Comparison of ENCODE assay signal across 15 cellular contexts in genomic region chr1:94980049-94980908, GRCh38. TPM values are rescaled to one million over a fixed set of nuclear protein-coding genes. Genes with fewer than 3 reads are reported as not detected.
DNase-seq lines count a peak whose midpoint lies in the region; ATAC-seq and TF ChIP-seq lines count a peak whose summit lies in the region.
"Had no signal": no experiment of that assay in that cellular context is flagged by ENCODE, and none has a peak within 500 bp of the region (broad histone marks: within the 10 kb centered on the region; RNA-seq: fewer than 3 reads in every experiment).

No MANE protein-coding gene starts in this region.

- H3K4me3 ChIP-seq in vagina, result no peak overlapping the region
- H3K4me3 ChIP-seq: psoas muscle had no signal

- no peak for TF ChIP-seq CTCF in nephron progenitor cell (IDR thresholded peaks at IDR 0.05)
- TF ChIP-seq CTCF in vagina (IDR thresholded peaks at IDR 0.05), result no peak

- peak overlapping the region; percentile 58 for H3K27ac Mint-ChIP-seq in nephron progenitor cell
- H3K27ac Mint-ChIP-seq: activated T-helper 2 cell treated with anti-CD3 and anti-CD28 coated beads, Interferon-gamma antibody, Interleukin-2, Interleukin-4, amounts not matched to agents 10 μg/mL and 5 μg/mL and 100 μg/mL, durations not matched to agents 14 hours and 24 hours and 36 hours; T-helper 1 cell treated with Interleukin-12 subunit alpha and Interleukin-12 subunit beta and Interleukin-4 antibody, amounts not matched to agents 30 μg/mL and 1 μg/mL, for 36 hours had no signal

- no peaks in the 10 kb centered on the region for H3K9me3 ChIP-seq in vagina
- H3K9me3 ChIP-seq: psoas muscle had no signal

- H3K4me1 ChIP-seq in vagina, result peaks cover 12% of the 10 kb centered on the region
- H3K4me1 ChIP-seq: psoas muscle had no signal

- intact Hi-C loops in Right ventricle myocardium inferior (cut with DNase I), result no loop called here
- intact Hi-C loops in cardiac septum (cut with DNase I), result loop anchor here (2.0 kb wide), 1 partner anchor 43 kb away; no protein-coding TSS in a partner anchor
- intact Hi-C loops in vagina (cut with DNase I), result no loop called here

- no peak for TF ChIP-seq POLR2A in vagina (IDR thresholded peaks at IDR 0.05)

- H3K9me3 Mint-ChIP-seq in nephron progenitor cell, result peaks cover 12% of the 10 kb centered on the region
- H3K9me3 Mint-ChIP-seq: activated T-helper 2 cell treated with anti-CD3 and anti-CD28 coated beads, Interferon-gamma antibody, Interleukin-2, Interleukin-4, amounts not matched to agents 10 μg/mL and 5 μg/mL and 100 μg/mL, durations not matched to agents 14 hours and 24 hours and 36 hours; central memory CD8-positive, alpha-beta T cell; T-helper 1 cell treated with Interleukin-12 subunit alpha and Interleukin-12 subunit beta and Interleukin-4 antibody, amounts not matched to agents 30 μg/mL and 1 μg/mL, for 36 hours had no signal

- no peak for DNase-seq in Right ventricle myocardium inferior (ENCODE audit: missing footprints)
- DNase-seq in cardiac septum (ENCODE audit: low spot score), result no peak
- DNase-seq in glomerular visceral epithelial cell (ENCODE audit: extremely low spot score), result peak; percentile 9
- no peak for DNase-seq in nephron progenitor cell
- DNase-seq in vagina (ENCODE audit: extremely low spot score in 2 of 2), result no peak
- no peak for DNase-seq in ureter (ENCODE audit: low spot score)
- no peak for DNase-seq in NCI-H2171 treated with DMSO at 0.1 percent for 48 hours (lab: John Stamatoyannopoulos, UW)
- DNase-seq: DMS53, KG1, NCI-H2081, psoas muscle had no signal

- ATAC-seq in Right ventricle myocardium inferior (peak; percentile 46), GM19467 (IDR thresholded peaks at IDR 0.05; ENCODE audit: unreplicated experiment) (no peak)
- ATAC-seq: psoas muscle had no signal

- no peaks in the 10 kb centered on the region for H3K27me3 Mint-ChIP-seq in nephron progenitor cell (ENCODE audit: low read depth, poor library complexity)
- H3K27me3 Mint-ChIP-seq: central memory CD8-positive, alpha-beta T cell had no signal

- H3K36me3 Mint-ChIP-seq in nephron progenitor cell (ENCODE audit: low read depth), result peaks cover 8% of the 10 kb centered on the region

- H3K4me3 Mint-ChIP-seq in nephron progenitor cell, result no peak overlapping the region
- H3K4me3 Mint-ChIP-seq: central memory CD8-positive, alpha-beta T cell; T-helper 1 cell treated with Interleukin-12 subunit alpha and Interleukin-12 subunit beta and Interleukin-4 antibody, amounts not matched to agents 30 μg/mL and 1 μg/mL, for 36 hours had no signal

- H3K36me3 ChIP-seq in vagina, result no peaks in the 10 kb centered on the region

- peak overlapping the region; percentile 53 for H3K27ac ChIP-seq in vagina
- H3K27ac ChIP-seq: psoas muscle had no signal

- H3K27me3 ChIP-seq in vagina, result no peaks in the 10 kb centered on the region

- peaks cover 27% of the 10 kb centered on the region for H3K4me1 Mint-ChIP-seq in nephron progenitor cell
- H3K4me1 Mint-ChIP-seq: central memory CD8-positive, alpha-beta T cell had no signal

RNA-seq across cellular contexts. Expression of gene CNN3, which starts 53.4 kb away (rescaled TPM):
- total RNA-seq in Right ventricle myocardium inferior (57.0 TPM), cardiac septum (106 TPM), vagina (250 TPM), ureter (208 TPM)
